8 cellular contexts compared by ENCODE assay signal in genomic region chr11:110092577-110093406, GRCh38. TPM values are rescaled to one million over a fixed set of nuclear protein-coding genes. Genes with fewer than 3 reads are reported as not detected.
DNase-seq lines count a peak whose midpoint lies in the region; ATAC-seq, FAIRE-seq and TF ChIP-seq lines count a peak whose summit lies in the region.

Gene ZC3H12C, plus strand, starts transcription at chr11:110093392. Its CDS starts 20 bp downstream, at chr11:110093412.

- H3K27ac ChIP-seq in 22Rv1: peak within 1 kb of the TSS; percentile 73
- peak within 1 kb of the TSS; percentile 93 for H3K27ac ChIP-seq in caudate nucleus (ENCODE audit: low read depth, low read length)
- peak within 1 kb of the TSS; percentile 86 for H3K27ac ChIP-seq in skeletal muscle tissue (ENCODE audit: low read depth, low read length)

- DNase-seq in GM12892 (ENCODE audit: insufficient read length) (peak; percentile 53), NCI-H1092 treated with DMSO at 0.1 percent for 48 hours (lab: John Stamatoyannopoulos, UW) (peak; percentile 96), SKM-1 (lab: John Stamatoyannopoulos, UW; ENCODE audit: unreplicated experiment) (peak; percentile 64), caudate nucleus (lab: John Stamatoyannopoulos, UW) (peak in 57 of 61 donors; percentile 22 to 92 (median 79)), inferior parietal cortex (ENCODE audit: extremely low spot score) (peak; percentile 54)

- peak within 1 kb of the TSS; percentile 80 to 83 (median 81) for H3K4me3 ChIP-seq in skeletal muscle tissue (ENCODE audit: low read length in 3 of 3)

- no peaks in the 10 kb centered on the region for H3K27me3 ChIP-seq in skeletal muscle tissue (ENCODE audit: control insufficient read depth in 3 of 3, insufficient read depth in 3 of 3, low read length in 3 of 3)

- H3K9me3 ChIP-seq in skeletal muscle tissue (ENCODE audit: control insufficient read depth in 3 of 3, low read length in 3 of 3): no peaks in the 10 kb centered on the region

- peak within 1 kb of the TSS; percentile 84 to 91 (median 87) for H3K9ac ChIP-seq in skeletal muscle tissue (ENCODE audit: low read depth in 1 of 3, low read length in 3 of 3)

- TF ChIP-seq CTCF in 22Rv1 (IDR thresholded peaks at IDR 0.05): peak; percentile 68

- ATAC-seq in HG02623 (IDR thresholded peaks at IDR 0.05; ENCODE audit: unreplicated experiment): peak; percentile 58

- H3K4me1 ChIP-seq in skeletal muscle tissue (ENCODE audit: control insufficient read depth in 3 of 3, insufficient read depth in 3 of 3, low read length in 3 of 3): peaks cover 16 to 17% (median 17%) of the 10 kb centered on the region in 3 donors

- FAIRE-seq in GM12892 (lab: Jason Lieb, UNC): peak; percentile 88

- TF ChIP-seq POLR2A in GM12892 (IDR thresholded peaks at IDR 0.05; ENCODE audit: low read depth, low read length): peak; percentile 81; the same call in 1 of the 2 replicates

- H3K36me3 ChIP-seq in skeletal muscle tissue (ENCODE audit: control insufficient read depth in 3 of 3, insufficient read depth in 3 of 3, low read length in 3 of 3): no peaks in the 10 kb centered on the region

RNA-seq across cellular contexts. Expression of gene ZC3H12C, which starts in this region (rescaled TPM):
- 15.0 TPM for polyA plus RNA-seq in GM12892 (2012; ENCODE audit: missing spikeins)
- total RNA-seq in skeletal muscle tissue: 13.6 TPM

Comparison
In these comparisons a context has a peak if more than half of its experiments do, and no peak if none do; other contexts are left out.
1. Peak in every context shown above with its lines: DNase-seq, ATAC-seq, H3K4me3 ChIP-seq and H3K27ac ChIP-seq.